20 cellular contexts compared by ENCODE assay signal in the genomic region with DNA sequence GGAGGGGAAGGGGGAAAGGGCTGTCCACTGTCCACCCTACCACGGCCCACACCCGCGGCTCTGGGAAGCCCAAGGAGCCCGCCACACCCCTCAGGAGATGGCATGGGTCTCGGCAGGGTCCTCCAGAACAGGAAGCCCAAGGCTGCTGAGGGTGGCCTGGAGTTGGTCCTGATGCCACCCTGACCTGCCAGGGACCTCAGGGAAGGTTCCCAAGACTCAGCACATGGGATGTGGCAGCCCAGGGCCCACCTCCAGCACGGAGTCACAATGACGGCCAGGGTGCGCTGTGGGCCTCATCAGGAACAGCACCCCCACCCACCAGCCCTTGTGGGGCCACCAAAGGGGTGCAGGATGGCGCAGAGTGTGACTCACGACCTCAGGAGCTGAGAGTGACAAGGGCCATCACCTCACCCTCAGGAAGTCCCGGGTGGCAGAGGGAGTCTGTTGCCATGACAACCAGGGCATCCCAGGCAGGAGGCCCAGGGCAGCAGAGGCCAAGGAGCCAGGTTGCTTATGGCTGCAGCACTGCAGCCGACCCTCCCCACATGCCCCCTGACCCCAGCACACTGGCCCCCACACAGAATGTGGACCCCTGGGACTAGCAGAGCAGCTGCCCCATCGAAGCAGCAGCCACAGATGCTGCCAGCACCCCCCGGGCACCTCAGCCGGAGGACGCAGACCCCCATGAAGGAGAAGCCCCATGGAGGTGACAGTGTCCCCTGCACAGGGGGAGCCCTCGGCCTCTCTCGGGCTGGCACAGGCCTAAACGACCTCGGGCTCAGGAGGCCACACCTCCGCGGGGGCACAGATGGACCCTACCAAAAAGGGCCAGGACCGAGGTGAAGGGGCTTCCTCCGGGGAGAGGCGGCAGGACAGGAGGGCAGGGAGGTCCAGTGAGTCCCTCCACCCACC. TPM values are rescaled to one million over a fixed set of nuclear protein-coding genes. Genes with fewer than 3 reads are reported as not detected.
DNase-seq lines count a peak whose midpoint lies in the region; ATAC-seq, FAIRE-seq and TF ChIP-seq lines count a peak whose summit lies in the region.
"Had no signal": no experiment of that assay in that cellular context is flagged by ENCODE, and none has a peak within 500 bp of the region (broad histone marks: within the 10 kb centered on the region; RNA-seq: fewer than 3 reads in every experiment).

No MANE protein-coding gene starts in this region.

- H3K79me2 ChIP-seq in K562 (ENCODE audit: control insufficient read depth, insufficient read depth, low read length): no peaks in the 10 kb centered on the region

- H3K36me3 ChIP-seq in K562 (ENCODE audit: control insufficient read depth, insufficient read depth, low read length): no peaks in the 10 kb centered on the region
- no peaks in the 10 kb centered on the region for H3K36me3 ChIP-seq in right lobe of liver
- H3K36me3 ChIP-seq: brain microvascular endothelial cell, colonic mucosa, neural progenitor cell had no signal

- CTCF ChIA-PET in activated naive CD4-positive, alpha-beta T cell treated with anti-CD3 and anti-CD28 coated beads, Interleukin-2, amount 10 ng/mL, durations not matched to agents 7 days and 5 days (lab: Charles Lee): no interaction called here
- CTCF ChIA-PET in K562 (lab: Yijun Ruan, JAX; ENCODE audit: low intra/inter-chr PET ratio) (no interaction called here), MCF 10A (lab: Yijun Ruan, JAX) (no interaction called here)

- H3K27me3 Mint-ChIP-seq in activated naive CD4-positive, alpha-beta T cell treated with anti-CD3 and anti-CD28 coated beads, Interleukin-2, amount 10 ng/mL, durations not matched to agents 7 days and 5 days: no peaks in the 10 kb centered on the region
- peaks cover 17% of the 10 kb centered on the region for H3K27me3 Mint-ChIP-seq in MCF 10A (ENCODE audit: insufficient read depth, unreplicated experiment)

- no peaks in the 10 kb centered on the region for H3K36me3 Mint-ChIP-seq in activated naive CD4-positive, alpha-beta T cell treated with anti-CD3 and anti-CD28 coated beads, Interleukin-2, amount 10 ng/mL, durations not matched to agents 7 days and 5 days
- H3K36me3 Mint-ChIP-seq in MCF 10A (ENCODE audit: insufficient read depth, unreplicated experiment): no peaks in the 10 kb centered on the region
- H3K36me3 Mint-ChIP-seq: CD8-positive, alpha-beta T cell; neural progenitor cell; T-cell had no signal

- no peak overlapping the region for H3K4me3 ChIP-seq in K562
- no peak overlapping the region for H3K4me3 ChIP-seq in right lobe of liver
- H3K4me3 ChIP-seq: colonic mucosa, neural progenitor cell, tibial nerve had no signal

- TF ChIP-seq CTCF in K562 (IDR thresholded peaks at IDR 0.05 in 2 of 3, conservative IDR thresholded peaks at IDR 0.05 in 1 of 3; ENCODE audit: insufficient read depth in 2 of 3, low read depth in 1 of 3, low read length in 3 of 3) (no peak), right lobe of liver (IDR thresholded peaks at IDR 0.05) (no peak), MCF 10A (IDR thresholded peaks at IDR 0.05; ENCODE audit: unreplicated experiment) (no peak)

- ATAC-seq in K562: 0 out of 3 replicates have a peak, but pooled peaks have one; percentile 44
- ATAC-seq in right lobe of liver: no peak
- peak; percentile 33 for ATAC-seq in stimulated activated naive CD8-positive, alpha-beta T cell treated with anti-CD3 and anti-CD28 coated beads, Interleukin-15, Interleukin-2, amounts not matched to agents 100 U/mL and 50 U/mL, for 24 hours
- ATAC-seq in HG02678 (IDR thresholded peaks at IDR 0.05; ENCODE audit: unreplicated experiment): no peak
- ATAC-seq: CD8-positive, alpha-beta T cell; left lobe of liver; T-cell had no signal

- no peak overlapping the region for H3K9ac ChIP-seq in K562 (ENCODE audit: insufficient read depth in 1 of 2, low read depth in 2 of 2, low read length in 2 of 2)
- H3K9ac ChIP-seq: neural progenitor cell had no signal

- no peak for TF ChIP-seq RAD21 in K562 (CRISPR knock-in tag; conservative IDR thresholded peaks at IDR 0.05 in 1 of 2, IDR thresholded peaks at IDR 0.05 in 1 of 2)

- no peak overlapping the region for H3K27ac ChIP-seq in K562 (ENCODE audit: extremely low read depth, low read depth, low read length)
- no peak overlapping the region for H3K27ac ChIP-seq in right lobe of liver
- H3K27ac ChIP-seq: brain microvascular endothelial cell, colonic mucosa, neural progenitor cell, tibial nerve had no signal

- H3K4me2 ChIP-seq in K562 (ENCODE audit: insufficient read depth, low read length): no peak overlapping the region
- H3K4me2 ChIP-seq: neural progenitor cell had no signal

- POLR2A ChIA-PET in K562 (lab: Yijun Ruan, JAX): no interaction called here
- POLR2A ChIA-PET in MCF 10A (lab: Yijun Ruan, JAX): no interaction called here

- H3K9me3 ChIP-seq in K562 (replicated peaks; ENCODE audit: control insufficient read depth, insufficient read depth, low read depth, low read length) (no peaks in the 10 kb centered on the region), right lobe of liver (no peaks in the 10 kb centered on the region)
- H3K9me3 ChIP-seq: colonic mucosa, tibial nerve had no signal

- 2% methylated on average over 9 of the region's 25 CpGs for WGBS in K562 (ENCODE audit: insufficient coverage, low coverage, missing lambda C conversion rate)
- no CpG with 5 or more reads among the region's 25 CpGs for WGBS in right lobe of liver (ENCODE audit: insufficient coverage, low coverage, low lambda C conversion rate, missing lambda C conversion rate)

- no peaks in the 10 kb centered on the region for H3K9me1 ChIP-seq in K562 (ENCODE audit: control insufficient read depth, insufficient read depth, low read length)

- no peak for TF ChIP-seq EP300 in K562 (IDR thresholded peaks at IDR 0.05; ENCODE audit: low read length)

- in situ Hi-C loops in K562 (cut with MboI): no loop called here

- no peaks in the 10 kb centered on the region for H3K9me3 Mint-ChIP-seq in activated naive CD4-positive, alpha-beta T cell treated with anti-CD3 and anti-CD28 coated beads, Interleukin-2, amount 10 ng/mL, durations not matched to agents 7 days and 5 days
- no peaks in the 10 kb centered on the region for H3K9me3 Mint-ChIP-seq in MCF 10A (ENCODE audit: unreplicated experiment)
- H3K9me3 Mint-ChIP-seq: CD8-positive, alpha-beta T cell; neural progenitor cell; T-cell had no signal

- TF ChIP-seq POLR2A in K562 (conservative IDR thresholded peaks at IDR 0.05) (no peak), right lobe of liver (IDR thresholded peaks at IDR 0.05) (no peak)

- H3K4me1 ChIP-seq in K562 (replicated peaks in 1 of 2; ENCODE audit: control insufficient read depth in 2 of 2, insufficient read depth in 2 of 2, low read length in 2 of 2) (peaks cover 0 to 17% of the 10 kb centered on the region in 2 experiments; a peak in 1 of 5 replicates), right lobe of liver (no peaks in the 10 kb centered on the region)
- H3K4me1 ChIP-seq: colonic mucosa, neural progenitor cell, tibial nerve had no signal

- BruUV-seq in K562 (replicated peaks; lab: Mats Ljungman, UMichigan): no TSS peak
- no TSS peak for BruUV-seq in MCF 10A (replicated peaks; lab: Mats Ljungman, UMichigan)

- no peak overlapping the region for H3K27ac Mint-ChIP-seq in activated naive CD4-positive, alpha-beta T cell treated with anti-CD3 and anti-CD28 coated beads, Interleukin-2, amount 10 ng/mL, durations not matched to agents 7 days and 5 days
- no peak overlapping the region for H3K27ac Mint-ChIP-seq in MCF 10A (ENCODE audit: low read depth, unreplicated experiment)
- H3K27ac Mint-ChIP-seq: CD8-positive, alpha-beta T cell; neural progenitor cell; T-cell had no signal

- intact Hi-C loops in K562 (cut with micrococcal nuclease): no loop called here
- intact Hi-C loops in right lobe of liver (cut with DNase I): no loop called here
- intact Hi-C loops in MCF 10A (cut with micrococcal nuclease): no loop called here

- no peaks in the 10 kb centered on the region for H3K4me1 Mint-ChIP-seq in activated naive CD4-positive, alpha-beta T cell treated with anti-CD3 and anti-CD28 coated beads, Interleukin-2, amount 10 ng/mL, durations not matched to agents 7 days and 5 days
- no peaks in the 10 kb centered on the region for H3K4me1 Mint-ChIP-seq in MCF 10A (ENCODE audit: insufficient read depth, unreplicated experiment)
- H3K4me1 Mint-ChIP-seq: neural progenitor cell, T-cell had no signal

- H3K4me3 Mint-ChIP-seq in activated naive CD4-positive, alpha-beta T cell treated with anti-CD3 and anti-CD28 coated beads, Interleukin-2, amount 10 ng/mL, durations not matched to agents 7 days and 5 days: no peak overlapping the region
- no peak overlapping the region for H3K4me3 Mint-ChIP-seq in MCF 10A (ENCODE audit: unreplicated experiment)
- H3K4me3 Mint-ChIP-seq: CD8-positive, alpha-beta T cell; neural progenitor cell; T-cell had no signal

- peak; percentile 9 for DNase-seq in activated naive CD4-positive, alpha-beta T cell treated with anti-CD3 and anti-CD28 coated beads, Interleukin-2, amount 50 U/mL, for 16 hours
- no peak for DNase-seq in activated naive CD4-positive, alpha-beta T cell treated with anti-CD3 and anti-CD28 coated beads, Interleukin-2, amount 10 ng/mL, durations not matched to agents 7 days and 5 days
- peak in 2 of 4 experiments; percentile 19 to 22 for DNase-seq in K562 (ENCODE audit: extremely low read depth in 1 of 4, low spot score in 3 of 4)
- peak in 2 of 3 donors; percentile 14 to 53 for DNase-seq in right lobe of liver
- peak; percentile 10 for DNase-seq in stimulated activated naive CD8-positive, alpha-beta T cell treated with anti-CD3 and anti-CD28 coated beads, Interleukin-15, Interleukin-2, amounts not matched to agents 100 U/mL and 50 U/mL, for 24 hours
- DNase-seq in MCF 10A (ENCODE audit: unreplicated experiment): no peak
- DNase-seq: activated CD4-positive, alpha-beta T cell treated with anti-CD3 and anti-CD28 coated beads, Interleukin-2, amount 50 U/mL, for 4 hours; brain microvascular endothelial cell; colonic mucosa; head of caudate nucleus; NCI-H1436; SHP77 treated with DMSO at 0.1 percent for 48 hours; stimulated activated naive CD4-positive, alpha-beta T cell treated with Interleukin-2 at 50 U/mL for 16 hours had no signal

- FAIRE-seq in K562 (lab: Jason Lieb, UNC): no peak

- H3K27me3 ChIP-seq in K562 (ENCODE audit: control insufficient read depth in 2 of 2, insufficient read depth in 2 of 2, low read length in 2 of 2) (peaks cover 0 to 7% of the 10 kb centered on the region in 2 experiments; a peak in 1 of 5 replicates), right lobe of liver (no peaks in the 10 kb centered on the region)
- H3K27me3 ChIP-seq: brain microvascular endothelial cell, colonic mucosa, neural progenitor cell had no signal

- no peak overlapping the region for H2AFZ ChIP-seq in K562 (ENCODE audit: low read depth, low read length)
- H2AFZ ChIP-seq: neural progenitor cell had no signal

- H4K20me1 ChIP-seq in K562 (replicated peaks; ENCODE audit: control insufficient read depth, insufficient read depth, low read length): no peaks in the 10 kb centered on the region

RNA-seq across cellular contexts. Expression of a gene that starts 34.3 kb away (rescaled TPM):
- 0.25 and 2.6 TPM in 2 replicates for total RNA-seq in K562 (2011; cell fraction: chromatin; rRNA removed; ENCODE audit: low replicate concordance)
- 0.83 and 1.8 TPM in 2 replicates for total RNA-seq in K562 (2011; cell fraction: nucleolus; rRNA removed)
- total RNA-seq in K562 (2011; cell fraction: nucleoplasm; rRNA removed): 0.59 and 0.84 TPM in 2 replicates
- total RNA-seq in K562 (2014; rRNA removed) (0.29 and 0.59 TPM in 2 replicates), K562 (2014; rRNA removed; fragmentation: Illumina TruSeq; extraction: Trizol) (0.33 TPM in 1 of 2 replicates, not detected in the other), K562 (2015; rRNA removed; fragmentation: Illumina TruSeq; extraction: Trizol) (0.07 and 0.11 TPM in 2 replicates), K562 (2021) (0.94 and 1.4 TPM in 2 replicates), right lobe of liver (under 1 TPM; 0.31 to 0.87 (median 0.56) TPM), MCF 10A (2022) (not detected in 2 replicates)
- polyA plus RNA-seq in K562 (2011; rRNA removed) (0.39 and 0.45 TPM in 2 replicates), K562 (2014; fragmentation: Illumina TruSeq; extraction: Trizol) (0.39 and 1.1 TPM in 2 replicates), K562 (2014; fragmentation: Nextera tagmentation; extraction: Ambion mirVana) (not detected), K562 (2014; rRNA removed) (0.12 and 0.15 TPM in 2 replicates)
- polyA plus RNA-seq in K562 (2011; cell fraction: cytosol; rRNA removed): 0.60 and 2.3 TPM in 2 replicates
- 0.90 and 2.9 TPM in 2 replicates for polyA plus RNA-seq in K562 (2011; cell fraction: nucleus; rRNA removed)
- polyA plus RNA-seq in K562 (2012): 0.33 and 1.5 TPM in 2 replicates
- polyA minus RNA-seq in K562 (2011; rRNA and poly(A)+ RNA removed): 0.77 and 0.81 TPM in 2 replicates
- 2.1 and 2.9 TPM in 2 replicates for polyA minus RNA-seq in K562 (2011; cell fraction: cytosol; rRNA and poly(A)+ RNA removed)
- 1.1 and 1.9 TPM in 2 replicates for polyA minus RNA-seq in K562 (2011; cell fraction: nucleus; rRNA and poly(A)+ RNA removed)
- total RNA-seq: CD8-positive, alpha-beta T cell; M059J had no signal

Comparison
In these comparisons a context has a peak if more than half of its experiments do, and no peak if none do; other contexts are left out.
1. DNase-seq: peak in activated naive CD4-positive, alpha-beta T cell treated with anti-CD3 and anti-CD28 coated beads, Interleukin-2, amount 50 U/mL, for 16 hours (single experiment), right lobe of liver (2 of 3) and stimulated activated naive CD8-positive, alpha-beta T cell treated with anti-CD3 and anti-CD28 coated beads, Interleukin-15, Interleukin-2, amounts not matched to agents 100 U/mL and 50 U/mL, for 24 hours (single experiment); none in activated naive CD4-positive, alpha-beta T cell treated with anti-CD3 and anti-CD28 coated beads, Interleukin-2, amount 10 ng/mL, durations not matched to agents 7 days and 5 days (single experiment) and MCF 10A (single experiment).
2. ATAC-seq: peak in K562 (single experiment) and stimulated activated naive CD8-positive, alpha-beta T cell treated with anti-CD3 and anti-CD28 coated beads, Interleukin-15, Interleukin-2, amounts not matched to agents 100 U/mL and 50 U/mL, for 24 hours (single experiment); none in right lobe of liver (0 of 4) and HG02678 (single experiment).